2 cellular contexts compared by ENCODE assay signal in genomic region chrX:119398974-119399771, GRCh38.
TF ChIP-seq lines count a peak whose summit lies in the region.

TSS of gene SLC25A43 (plus strand) at chrX:119399336. CDS start at chrX:119399404, 68 bp downstream.

TF ChIP-seq in SK-N-SH, 30 proteins besides CTCF, POLR2A, EP300 and RAD21 (continued from another document):
- TF ChIP-seq RCOR1 (IDR thresholded peaks at IDR 0.05; ENCODE audit: low read length) (no peak), TAF1 (IDR thresholded peaks at IDR 0.05; ENCODE audit: borderline replicate concordance, low read depth, low read length) (no peak), TEAD4 (IDR thresholded peaks at IDR 0.05; ENCODE audit: borderline replicate concordance, insufficient read depth) (no peak), MAX (IDR thresholded peaks at IDR 0.05; ENCODE audit: low read depth) (peak; percentile 24; the same call in 1 of the 2 replicates), USF1 (IDR thresholded peaks at IDR 0.05; ENCODE audit: borderline replicate concordance, low read depth) (no peak), CHD2 (IDR thresholded peaks at IDR 0.05; ENCODE audit: low read length, partially characterized antibody) (no peak), ZBTB33 (IDR thresholded peaks at IDR 0.05; ENCODE audit: borderline replicate concordance, low read depth) (no peak)

TF ChIP-seq in K562, 482 proteins besides CTCF, POLR2A, EP300 and RAD21 (continued from another document and continues in another):
- TF ChIP-seq SIX5 (IDR thresholded peaks at IDR 0.05; ENCODE audit: borderline replicate concordance in 1 of 2, insufficient read depth in 1 of 2, low read depth in 1 of 2, low read length in 2 of 2) (no peak), ZNF740 (CRISPR knock-in tag; IDR thresholded peaks at IDR 0.05) (no peak), ZNF740 (tag; IDR thresholded peaks at IDR 0.05) (no peak), CC2D1A (IDR thresholded peaks at IDR 0.05) (no peak), HMG20A (CRISPR knock-in tag; conservative IDR thresholded peaks at IDR 0.05) (no peak), KAT8 (IDR thresholded peaks at IDR 0.05; ENCODE audit: low read depth) (no peak), ZBTB33 (CRISPR knock-in tag; IDR thresholded peaks at IDR 0.05) (peak; percentile 69), ZNF253 (CRISPR knock-in tag; conservative IDR thresholded peaks at IDR 0.05) (no peak), MECOM (CRISPR knock-in tag; IDR thresholded peaks at IDR 0.05) (no peak), ZFP1 (CRISPR knock-in tag; IDR thresholded peaks at IDR 0.05) (no peak), ATF7 (IDR thresholded peaks at IDR 0.05) (peak; percentile 78; the same call in 1 of the 2 replicates), GATAD2B (IDR thresholded peaks at IDR 0.05; ENCODE audit: borderline replicate concordance) (no peak), AFF4 (CRISPR knock-in tag; IDR thresholded peaks at IDR 0.05) (peak; percentile 30; the same call in 1 of the 2 replicates), SPI1 (IDR thresholded peaks at IDR 0.05; ENCODE audit: borderline replicate concordance, low read depth, low read length) (no peak), CCNT2 (IDR thresholded peaks at IDR 0.05; ENCODE audit: borderline replicate concordance, extremely low read depth, insufficient read length, low read depth, low read length) (no peak), HDAC2 (IDR thresholded peaks at IDR 0.05) (no peak), TEAD2 (tag; IDR thresholded peaks at IDR 0.05) (no peak), CTBP1 (IDR thresholded peaks at IDR 0.05; ENCODE audit: borderline replicate concordance) (peak; percentile 19; the same call in 1 of the 2 replicates), FOS (IDR thresholded peaks at IDR 0.05; ENCODE audit: extremely low read depth, insufficient read length) (no peak), ZFX (CRISPR knock-in tag; IDR thresholded peaks at IDR 0.05) (peak; percentile 78; the same call in 1 of the 2 replicates), ZNF316 (IDR thresholded peaks at IDR 0.05) (no peak), ZNF217 (CRISPR knock-in tag; IDR thresholded peaks at IDR 0.05) (no peak), CHD7 (IDR thresholded peaks at IDR 0.05; ENCODE audit: low read depth, low read length) (no peak), ZNF696 (CRISPR knock-in tag; conservative IDR thresholded peaks at IDR 0.05) (no peak), PKNOX1 (IDR thresholded peaks at IDR 0.05) (no peak), TEAD1 (CRISPR knock-in tag; IDR thresholded peaks at IDR 0.05) (no peak), MTA2 (IDR thresholded peaks at IDR 0.05; ENCODE audit: low read depth) (no peak), DNMT1 (IDR thresholded peaks at IDR 0.05) (no peak), ELF4 (CRISPR knock-in tag; IDR thresholded peaks at IDR 0.05) (no peak), GTF2F1 (IDR thresholded peaks at IDR 0.05; ENCODE audit: low read depth, low read length) (no peak), TFAM (CRISPR knock-in tag; conservative IDR thresholded peaks at IDR 0.05) (no peak), RBM34 (IDR thresholded peaks at IDR 0.05; ENCODE audit: borderline replicate concordance, insufficient read depth, low read length) (no peak), ZNF23 (CRISPR knock-in tag; IDR thresholded peaks at IDR 0.05) (no peak), POU5F1 (IDR thresholded peaks at IDR 0.05; ENCODE audit: borderline replicate concordance, low read depth, low read length, partially characterized antibody) (no peak), ZBTB12 (CRISPR knock-in tag; IDR thresholded peaks at IDR 0.05) (no peak), ETV6 (IDR thresholded peaks at IDR 0.05; ENCODE audit: borderline replicate concordance in 1 of 2, low read depth in 2 of 2, low read length in 1 of 2) (no peak), ETV6 (CRISPR knock-in tag; IDR thresholded peaks at IDR 0.05; ENCODE audit: borderline replicate concordance) (no peak), SREBF1 (IDR thresholded peaks at IDR 0.05; ENCODE audit: borderline replicate concordance, low read depth, low read length) (no peak)
